ENCODE assay signal across 8 cellular contexts in genomic region chr10:110279062-110279986, GRCh38. TPM values are rescaled to one million over a fixed set of nuclear protein-coding genes. Genes with fewer than 3 reads are reported as not detected.
DNase-seq lines count a peak whose midpoint lies in the region; ATAC-seq, FAIRE-seq and TF ChIP-seq lines count a peak whose summit lies in the region.

No MANE protein-coding gene starts in this region.

- H3K4me1 ChIP-seq in HEK293 (ENCODE audit: control insufficient read depth, insufficient read depth, low read length) = peaks cover 13% of the 10 kb centered on the region

- peaks cover 18% of the 10 kb centered on the region for H3K4me1 Mint-ChIP-seq in activated CD8-positive, alpha-beta T cell treated with anti-CD3 and anti-CD28 coated beads, Interleukin-2, amount 10 ng/mL, durations not matched to agents 7 days and 5 days (ENCODE audit: low read depth)
- peaks cover 4 to 18% (median 12%) of the 10 kb centered on the region in 4 donors for H3K4me1 Mint-ChIP-seq in naive thymus-derived CD8-positive, alpha-beta T cell

- H3K4me3 ChIP-seq in HEK293 (ENCODE audit: low read depth, low read length) (no peak overlapping the region), fibroblast of mammary gland (ENCODE audit: control insufficient read depth, low read depth, low read length) (no peak overlapping the region)

- no peak overlapping the region for H3K27ac ChIP-seq in HEK293 (ENCODE audit: extremely low read depth, low read depth, low read length)

- H3K4me3 Mint-ChIP-seq in activated CD8-positive, alpha-beta T cell treated with anti-CD3 and anti-CD28 coated beads, Interleukin-2, amount 10 ng/mL, durations not matched to agents 7 days and 5 days = no peak overlapping the region
- peak overlapping the region in 1 of 10 donors; percentile 4 for H3K4me3 Mint-ChIP-seq in naive thymus-derived CD8-positive, alpha-beta T cell

- no peak overlapping the region for H3K27ac Mint-ChIP-seq in activated CD8-positive, alpha-beta T cell treated with anti-CD3 and anti-CD28 coated beads, Interleukin-2, amount 10 ng/mL, durations not matched to agents 7 days and 5 days
- peak overlapping the region in 1 of 10 donors; percentile 31 for H3K27ac Mint-ChIP-seq in naive thymus-derived CD8-positive, alpha-beta T cell

- H3K9me3 ChIP-seq in HEK293 (ENCODE audit: control insufficient read depth, insufficient read depth, low read depth, low read length) = no peaks in the 10 kb centered on the region

- H3K36me3 Mint-ChIP-seq in activated CD8-positive, alpha-beta T cell treated with anti-CD3 and anti-CD28 coated beads, Interleukin-2, amount 10 ng/mL, durations not matched to agents 7 days and 5 days (ENCODE audit: low read depth) = no peaks in the 10 kb centered on the region
- H3K36me3 Mint-ChIP-seq in naive thymus-derived CD8-positive, alpha-beta T cell = peaks cover 0 to 22% (median 4%) of the 10 kb centered on the region in 3 donors

- ATAC-seq in activated CD8-positive, alpha-beta T cell treated with anti-CD3 and anti-CD28 coated beads, Interleukin-2, amount 10 ng/mL, durations not matched to agents 7 days and 5 days = peak; percentile 53
- ATAC-seq in naive thymus-derived CD8-positive, alpha-beta T cell = peak; percentile 58 to 76
- ATAC-seq in HG03460 (IDR thresholded peaks at IDR 0.05; ENCODE audit: unreplicated experiment) = no peak

- POLR2A ChIA-PET in HEK293 (lab: Yijun Ruan, JAX) = no interaction called here
- POLR2A ChIA-PET in activated CD8-positive, alpha-beta T cell treated with anti-CD3 and anti-CD28 coated beads, Interleukin-2, amount 10 ng/mL, durations not matched to agents 7 days and 5 days (lab: Charles Lee) = interaction anchor here (0.6 kb wide), 1 partner anchor 68 kb away, joined by 3 read pairs; no protein-coding TSS in a partner anchor
- POLR2A ChIA-PET in naive thymus-derived CD8-positive, alpha-beta T cell (lab: Charles Lee) = interaction anchor here (0.7 to 1.6 kb wide), 2 partner anchors 70 to 75 kb away, joined by 4 read pairs; no protein-coding TSS in a partner anchor

- CTCF ChIA-PET in HEK293 (lab: Yijun Ruan, JAX) = interaction anchor here (0.6 to 7.6 kb wide), 35 partner anchors 9 to 404 kb away, joined by 3 to 119 read pairs (median 4); partner anchors contain the start of gene MXI1
- CTCF ChIA-PET in activated CD8-positive, alpha-beta T cell treated with anti-CD3 and anti-CD28 coated beads, Interleukin-2, amount 10 ng/mL, durations not matched to agents 7 days and 5 days (lab: Charles Lee) = interaction anchor here (0.6 to 3.5 kb wide), 39 partner anchors 10 to 401 kb away, joined by 3 to 89 read pairs (median 4); partner anchors contain the start of genes MXI1 and SMNDC1

- TF ChIP-seq CTCF in D721Med (IDR thresholded peaks at IDR 0.05; ENCODE audit: insufficient read depth, missing control alignments) (peak; percentile 81), HEK293 (tag by site-specific recombination; IDR thresholded peaks at IDR 0.05) (peak; percentile 65; the same call in 1 of the 2 replicates), fibroblast of mammary gland (conservative IDR thresholded peaks at IDR 0.05; ENCODE audit: control insufficient read depth, insufficient read depth, low read depth, low read length) (peak; percentile 89)

- H3K36me3 ChIP-seq in HEK293 (ENCODE audit: control insufficient read depth in 2 of 2, insufficient read depth in 1 of 2, low read length in 2 of 2) = peaks cover 9 to 12% of the 10 kb centered on the region in 2 experiments

- DNase-seq in D721Med (ENCODE audit: insufficient read length, low spot score) (no peak), NCI-H69 (lab: John Stamatoyannopoulos, UW) (peak; percentile 70), fibroblast of mammary gland (ENCODE audit: low read depth) (peak; percentile 78), T1000 (lab: John Stamatoyannopoulos, UW) (no peak)
- DNase-seq in activated CD8-positive, alpha-beta T cell treated with anti-CD3 and anti-CD28 coated beads, Interleukin-2, amount 10 ng/mL, durations not matched to agents 7 days and 5 days = peak; percentile 58
- DNase-seq in naive thymus-derived CD8-positive, alpha-beta T cell = peak in 9 of 10 donors; percentile 22 to 69 (median 46)

- no peaks in the 10 kb centered on the region for H3K9me3 Mint-ChIP-seq in activated CD8-positive, alpha-beta T cell treated with anti-CD3 and anti-CD28 coated beads, Interleukin-2, amount 10 ng/mL, durations not matched to agents 7 days and 5 days (ENCODE audit: insufficient read depth)
- no peaks in the 10 kb centered on the region for H3K9me3 Mint-ChIP-seq in naive thymus-derived CD8-positive, alpha-beta T cell

- FAIRE-seq in D721Med (lab: Jason Lieb, UNC) = no peak

- peaks cover 20% of the 10 kb centered on the region for H3K27me3 Mint-ChIP-seq in activated CD8-positive, alpha-beta T cell treated with anti-CD3 and anti-CD28 coated beads, Interleukin-2, amount 10 ng/mL, durations not matched to agents 7 days and 5 days (ENCODE audit: low read depth)
- H3K27me3 Mint-ChIP-seq in naive thymus-derived CD8-positive, alpha-beta T cell = no peaks in the 10 kb centered on the region

TF ChIP-seq in HEK293, 187 proteins besides CTCF, POLR2A, EP300 and RAD21 (continues in another document):
- TF ChIP-seq ZNF747 (tag by site-specific recombination; IDR thresholded peaks at IDR 0.05) (no peak), IKZF3 (tag by site-specific recombination; IDR thresholded peaks at IDR 0.05) (peak; percentile 64), ZNF639 (tag by site-specific recombination; IDR thresholded peaks at IDR 0.05) (no peak), ZNF544 (tag by site-specific recombination; IDR thresholded peaks at IDR 0.05) (no peak), ZFP69B (tag by site-specific recombination; IDR thresholded peaks at IDR 0.05) (peak; percentile 71; the same call in 1 of the 2 replicates), ZNF132 (tag by site-specific recombination; IDR thresholded peaks at IDR 0.05; ENCODE audit: borderline replicate concordance) (no peak), KLF8 (tag by site-specific recombination; IDR thresholded peaks at IDR 0.05) (no peak), PRDM6 (tag by site-specific recombination; IDR thresholded peaks at IDR 0.05) (peak; percentile 55; the same call in 1 of the 2 replicates), KLF17 (tag by site-specific recombination; IDR thresholded peaks at IDR 0.05) (no peak), ZNF792 (tag by site-specific recombination; IDR thresholded peaks at IDR 0.05) (no peak), ZNF19 (tag by site-specific recombination; IDR thresholded peaks at IDR 0.05; ENCODE audit: low read depth) (no peak), ZFP41 (tag by site-specific recombination; IDR thresholded peaks at IDR 0.05; ENCODE audit: borderline replicate concordance) (no peak), ZNF692 (tag by site-specific recombination; IDR thresholded peaks at IDR 0.05) (peak; percentile 83), ZNF426 (tag by site-specific recombination; IDR thresholded peaks at IDR 0.05) (no peak), ZNF837 (tag by site-specific recombination; IDR thresholded peaks at IDR 0.05) (no peak)

RNA-seq across cellular contexts. Expression of gene SMNDC1, which starts 25.4 kb away (rescaled TPM):
- 10 to 100 TPM; 37.5 to 37.8 TPM for total RNA-seq in activated CD8-positive, alpha-beta T cell treated with anti-CD3 and anti-CD28 coated beads, Interleukin-2, amount 10 ng/mL, durations not matched to agents 7 days and 5 days
- 10 to 100 TPM; 37.3 to 39.5 TPM for total RNA-seq in naive thymus-derived CD8-positive, alpha-beta T cell
- 10 to 100 TPM; 13.0 to 14.5 (median 13.0) TPM for polyA plus RNA-seq in naive thymus-derived CD8-positive, alpha-beta T cell

Comparison
In these comparisons a context has a peak if more than half of its experiments do, and no peak if none do; other contexts are left out.
1. DNase-seq: peak in NCI-H69 (single experiment), activated CD8-positive, alpha-beta T cell treated with anti-CD3 and anti-CD28 coated beads, Interleukin-2, amount 10 ng/mL, durations not matched to agents 7 days and 5 days (single experiment), fibroblast of mammary gland (single experiment) and naive thymus-derived CD8-positive, alpha-beta T cell (9 of 10); none in D721Med (single experiment) and T1000 (single experiment).
2. Peak in every context shown above with its lines, with median percentiles within 50 percentile points of each other: CTCF ChIP-seq.